ENCODE assay signal across 8 cellular contexts in genomic region chr19:48739400-48739825, GRCh38. TPM values are rescaled to one million over a fixed set of nuclear protein-coding genes. Genes with fewer than 3 reads are reported as not detected.
DNase-seq lines count a peak whose midpoint lies in the region; TF ChIP-seq lines count a peak whose summit lies in the region.
"Had no signal": no experiment of that assay in that cellular context is flagged by ENCODE, and none has a peak within 500 bp of the region (broad histone marks: within the 10 kb centered on the region; RNA-seq: fewer than 3 reads in every experiment).

No MANE protein-coding gene starts in this region.

- CTCF ChIA-PET in HEK293 (lab: Yijun Ruan, JAX) = interaction anchor here (0.5 to 2.1 kb wide), 12 partner anchors 8 to 401 kb away, joined by 3 to 31 read pairs (median 3); partner anchors contain the start of gene CA11

- H3K27ac ChIP-seq in HEK293 (ENCODE audit: extremely low read depth, low read depth, low read length) (peak overlapping the region; percentile 77; the same call in 1 of the 2 replicates), angular gyrus (ENCODE audit: low read depth, low read length) (peak overlapping the region; percentile 66), iPS-20b (ENCODE audit: low read length) (no peak overlapping the region), subcutaneous abdominal adipose tissue (ENCODE audit: low read depth, low read length) (peak overlapping the region; percentile 79)

- H3K9ac ChIP-seq in iPS-20b (ENCODE audit: low read depth, low read length) = no peak overlapping the region
- peak overlapping the region in 2 of 5 donors; percentile 51 to 86 for H3K9ac ChIP-seq in subcutaneous abdominal adipose tissue (ENCODE audit: low read length in 5 of 5)

- no peaks in the 10 kb centered on the region for H3K9me3 ChIP-seq in HEK293 (ENCODE audit: control insufficient read depth, insufficient read depth, low read depth, low read length)
- H3K9me3 ChIP-seq in iPS-20b (ENCODE audit: insufficient read depth, low read depth, low read length) = no peaks in the 10 kb centered on the region
- H3K9me3 ChIP-seq in subcutaneous abdominal adipose tissue (ENCODE audit: control insufficient read depth in 5 of 5, low read length in 5 of 5) = no peaks in the 10 kb centered on the region

- H3K27me3 ChIP-seq in iPS-20b (ENCODE audit: insufficient read depth, low read length) (peaks cover 24% of the 10 kb centered on the region), subcutaneous abdominal adipose tissue (ENCODE audit: control insufficient read depth in 5 of 5, insufficient read depth in 4 of 5, low read length in 5 of 5) (peaks cover 0 to 10% (median 7%) of the 10 kb centered on the region in 5 donors)

- no peaks in the 10 kb centered on the region for H3K36me3 ChIP-seq in HEK293 (ENCODE audit: control insufficient read depth in 2 of 2, insufficient read depth in 1 of 2, low read length in 2 of 2)
- no peaks in the 10 kb centered on the region for H3K36me3 ChIP-seq in iPS-20b (ENCODE audit: insufficient read depth, low read depth, low read length)
- peaks cover 0 to 3% (median 0%) of the 10 kb centered on the region in 5 donors for H3K36me3 ChIP-seq in subcutaneous abdominal adipose tissue (ENCODE audit: control insufficient read depth in 5 of 5, insufficient read depth in 5 of 5, low read length in 5 of 5)

- peaks cover 5% of the 10 kb centered on the region for H3K4me1 ChIP-seq in HEK293 (ENCODE audit: control insufficient read depth, insufficient read depth, low read length)
- H3K4me1 ChIP-seq in iPS-20b (ENCODE audit: insufficient read depth, low read length) = peaks cover 4% of the 10 kb centered on the region; the same call in 1 of the 2 replicates
- peaks cover 2 to 38% (median 16%) of the 10 kb centered on the region in 5 donors for H3K4me1 ChIP-seq in subcutaneous abdominal adipose tissue (ENCODE audit: control insufficient read depth in 5 of 5, insufficient read depth in 5 of 5, low read length in 5 of 5)

- TF ChIP-seq CTCF in HEK293 (tag by site-specific recombination; IDR thresholded peaks at IDR 0.05) = no peak

- DNase-seq in NCI-H2227 (lab: John Stamatoyannopoulos, UW; ENCODE audit: unreplicated experiment) (no peak), G401 (ENCODE audit: low spot score) (no peak)
- DNase-seq in central memory CD4-positive, alpha-beta T cell = no peak

- in situ Hi-C loops in G401 (cut with HindIII; ENCODE audit: low sequenced_read_pairs) = no loop called here

- H3K4me3 ChIP-seq in HEK293 (ENCODE audit: low read depth, low read length) = peak overlapping the region; percentile 36
- peak overlapping the region; percentile 63; the same call in 1 of the 2 replicates for H3K4me3 ChIP-seq in iPS-20b (ENCODE audit: low read length)
- peak overlapping the region; percentile 60 to 88 (median 66) for H3K4me3 ChIP-seq in subcutaneous abdominal adipose tissue (ENCODE audit: low read depth in 1 of 5, low read length in 5 of 5)

- POLR2A ChIA-PET in HEK293 (lab: Yijun Ruan, JAX) = interaction anchor here (0.9 to 2.9 kb wide), 7 partner anchors 8 to 120 kb away, joined by 3 to 35 read pairs (median 12); partner anchors contain the start of genes CA11, IZUMO1, RPL18 and SPHK2

TF ChIP-seq in HEK293, 187 proteins besides CTCF, POLR2A, EP300 and RAD21 (continues in another document):
- TF ChIP-seq FEZF1 (tag by site-specific recombination; IDR thresholded peaks at IDR 0.05) (no peak), ZNF37A (tag by site-specific recombination; IDR thresholded peaks at IDR 0.05) (no peak), ZNF610 (tag by site-specific recombination; IDR thresholded peaks at IDR 0.05; ENCODE audit: borderline replicate concordance) (no peak), KLF1 (tag by site-specific recombination; IDR thresholded peaks at IDR 0.05) (peak; percentile 19; the same call in 1 of the 2 replicates), ZSCAN23 (tag by site-specific recombination; IDR thresholded peaks at IDR 0.05) (no peak), ZNF561 (tag by site-specific recombination; IDR thresholded peaks at IDR 0.05; ENCODE audit: borderline replicate concordance) (peak; percentile 14; the same call in 1 of the 2 replicates), ZFP37 (tag by site-specific recombination; IDR thresholded peaks at IDR 0.05) (no peak), ZBTB8A (tag by site-specific recombination; IDR thresholded peaks at IDR 0.05) (0 out of 2 replicates have a peak, but pooled peaks have one; percentile 8), GLIS1 (tag by site-specific recombination; IDR thresholded peaks at IDR 0.05) (peak; percentile 23; the same call in 1 of the 2 replicates), ZFP69B (tag by site-specific recombination; IDR thresholded peaks at IDR 0.05) (no peak), ZNF518A (tag by site-specific recombination; conservative IDR thresholded peaks at IDR 0.05; ENCODE audit: low read depth) (no peak), ZIC2 (tag by site-specific recombination; IDR thresholded peaks at IDR 0.05) (peak; percentile 16; the same call in 1 of the 2 replicates), TSHZ1 (tag by site-specific recombination; IDR thresholded peaks at IDR 0.05; ENCODE audit: borderline replicate concordance) (no peak), YY1 (tag by site-specific recombination; IDR thresholded peaks at IDR 0.05) (no peak), ZBTB26 (tag by site-specific recombination; optimal IDR thresholded peaks at IDR 0.05) (peak; percentile 20)

RNA-seq across cellular contexts. Expression of gene RASIP1, which starts 1.0 kb away (rescaled TPM):
- 2.8 and 27.4 TPM in 2 replicates for total RNA-seq in G401 (2014; rRNA removed; shearing (Covaris generic))

RNA-seq across cellular contexts. Expression of gene IZUMO1, which starts 7.3 kb away (rescaled TPM):
- not detected in 2 replicates for total RNA-seq in G401 (2014; rRNA removed; shearing (Covaris generic))

RNA-seq across cellular contexts. Expression of gene FUT1, which starts 13.0 kb away (rescaled TPM):
- total RNA-seq in G401 (2014; rRNA removed; shearing (Covaris generic)) = not detected in 2 replicates

RNA-seq across cellular contexts. Expression of gene FGF21, which starts 15.9 kb away (rescaled TPM):
- not detected in 2 replicates for total RNA-seq in G401 (2014; rRNA removed; shearing (Covaris generic))
- total RNA-seq: sciatic nerve had no signal

RNA-seq across cellular contexts. Expression of gene MAMSTR, which starts 19.9 kb away (rescaled TPM):
- total RNA-seq in G401 (2014; rRNA removed; shearing (Covaris generic)) = 0.37 and 1.5 TPM in 2 replicates
